30 cellular contexts compared by ENCODE assay signal in genomic region chr1:213686983-213687382, GRCh38.
"Had no signal": no experiment of that assay in that cellular context is flagged by ENCODE, and none has a peak within 500 bp of the region (broad histone marks: within the 10 kb centered on the region; RNA-seq: fewer than 3 reads in every experiment).

No MANE protein-coding gene starts in this region.

- H3K36me3 ChIP-seq: adrenal gland, gastroesophageal sphincter, sigmoid colon, upper lobe of right lung had no signal

- H3K79me2 ChIP-seq: parathyroid adenoma had no signal

- H3K27me3 ChIP-seq: adrenal gland, body of pancreas, gastroesophageal sphincter, sigmoid colon had no signal

- ATAC-seq: body of pancreas; gastroesophageal sphincter; naive thymus-derived CD8-positive, alpha-beta T cell; psoas muscle; stimulated activated memory B cell treated with anti-CD40 and anti-IgM and Interleukin-4, amounts not matched to agents 10 μg/mL and 1 μg/mL and 100 μg/mL, for 72 hours; stimulated activated naive CD8-positive, alpha-beta T cell treated with anti-CD3 and anti-CD28 coated beads, Interleukin-15, amount 100 ng/mL, for 72 hours; upper lobe of right lung had no signal

- H3K9ac ChIP-seq: parathyroid adenoma had no signal

- H3K27ac ChIP-seq: adrenal gland, body of pancreas, gastroesophageal sphincter, parathyroid adenoma, psoas muscle, sigmoid colon, upper lobe of right lung, VCaP had no signal

- DNase-seq: activated CD4-positive, alpha-beta T cell treated with anti-CD3 and anti-CD28 coated beads for 48 hours; activated CD4-positive, alpha-beta T cell treated with anti-CD3 and anti-CD28 coated beads, Interleukin-2, amount 50 U/mL, for 48 hours; activated CD8-positive, alpha-beta memory T cell treated with anti-CD3 and anti-CD28 coated beads for 24 hours; activated effector memory CD4-positive, alpha-beta T cell treated with Interleukin-2 at 50 U/mL for 16 hours; activated naive CD4-positive, alpha-beta T cell treated with anti-CD3 and anti-CD28 coated beads for 36 hours; activated naive CD8-positive, alpha-beta T cell treated with anti-CD3 and anti-CD28 coated beads for 36 hours; adrenal gland; aorta; body of pancreas; caudate nucleus; endodermal cell; head of caudate nucleus; hippocampal formation; kidney; left colon; naive thymus-derived CD8-positive, alpha-beta T cell; nucleus accumbens; psoas muscle; sigmoid colon; stimulated activated CD4-positive, alpha-beta T cell treated with anti-CD3 and anti-CD28 coated beads, Interleukin-4, amount 100 ng/mL, for 24 hours; stimulated activated naive CD8-positive, alpha-beta T cell treated with anti-CD3 and anti-CD28 coated beads, Interleukin-15, amount 100 ng/mL, for 72 hours; substantia nigra; T-helper 9 cell; upper lobe of right lung had no signal

- H3K4me1 ChIP-seq: adrenal gland, body of pancreas, gastroesophageal sphincter, parathyroid adenoma, psoas muscle, sigmoid colon, upper lobe of right lung had no signal

- H3K4me3 ChIP-seq: adrenal gland, body of pancreas, gastroesophageal sphincter, psoas muscle, sigmoid colon, upper lobe of right lung had no signal

- H3K9me3 ChIP-seq: adrenal gland, body of pancreas, gastroesophageal sphincter, psoas muscle, sigmoid colon, upper lobe of right lung had no signal

- H2AFZ ChIP-seq: parathyroid adenoma had no signal

- FAIRE-seq: kidney, small intestine, TTC549 had no signal
